In the genomic region with DNA sequence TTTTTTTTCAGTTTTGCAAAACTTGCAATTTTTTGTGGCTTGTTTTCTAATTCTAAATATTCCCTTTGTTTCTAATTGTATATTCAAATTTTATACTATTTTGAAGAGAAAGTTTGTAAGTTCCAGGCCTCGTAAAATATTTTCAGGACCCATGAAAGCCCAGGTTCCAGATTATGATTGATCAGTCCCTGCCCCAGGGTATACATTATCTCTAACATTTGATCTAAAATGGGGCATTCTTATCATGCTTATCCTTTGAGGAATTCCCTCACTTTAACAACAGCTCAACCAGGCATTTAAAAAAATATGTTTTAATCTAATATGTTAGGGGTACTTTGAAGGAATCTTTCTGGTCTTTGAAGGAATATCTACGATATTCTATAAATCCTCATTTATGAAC, we compare ENCODE assay signal across 2 cellular contexts.
TF ChIP-seq lines count a peak whose summit lies in the region.

No MANE protein-coding gene starts in this region.

TF ChIP-seq in liver, 16 proteins besides CTCF, POLR2A, EP300 and RAD21:
- no peak for TF ChIP-seq HNF4A (conservative IDR thresholded peaks at IDR 0.05)
- TF ChIP-seq JUND (IDR thresholded peaks at IDR 0.05) = no peak
- TF ChIP-seq YY1 (IDR thresholded peaks at IDR 0.05) = no peak
- no peak for TF ChIP-seq RXRA (IDR thresholded peaks at IDR 0.05)

TF ChIP-seq in HepG2, 621 proteins besides CTCF, POLR2A, EP300 and RAD21:
- no peak for TF ChIP-seq REL (CRISPR knock-in tag; conservative IDR thresholded peaks at IDR 0.05)
- TF ChIP-seq THYN1 (CRISPR knock-in tag; IDR thresholded peaks at IDR 0.05; ENCODE audit: borderline replicate concordance, low read depth) = no peak
- no peak for TF ChIP-seq ZNF138 (CRISPR knock-in tag; IDR thresholded peaks at IDR 0.05; ENCODE audit: low read depth)
- no peak for TF ChIP-seq MBD4 (IDR thresholded peaks at IDR 0.05; ENCODE audit: borderline replicate concordance, low read length)
- no peak for TF ChIP-seq BRCA1 (CRISPR knock-in tag; IDR thresholded peaks at IDR 0.05)
- no peak for TF ChIP-seq ZBTB10 (CRISPR knock-in tag; IDR thresholded peaks at IDR 0.05; ENCODE audit: borderline replicate concordance)
- no peak for TF ChIP-seq ZNF414 (CRISPR knock-in tag; IDR thresholded peaks at IDR 0.05)
- TF ChIP-seq RAD51 (IDR thresholded peaks at IDR 0.05; ENCODE audit: borderline replicate concordance) = no peak
- no peak for TF ChIP-seq ZFX (CRISPR knock-in tag; IDR thresholded peaks at IDR 0.05; ENCODE audit: low read depth)
- TF ChIP-seq ZNF792 (CRISPR knock-in tag; IDR thresholded peaks at IDR 0.05) = no peak
- TF ChIP-seq NFRKB (IDR thresholded peaks at IDR 0.05) = no peak
- TF ChIP-seq CENPX (CRISPR knock-in tag; IDR thresholded peaks at IDR 0.05) = no peak
- no peak for TF ChIP-seq ZNF577 (CRISPR knock-in tag; IDR thresholded peaks at IDR 0.05; ENCODE audit: borderline replicate concordance, low read depth)
- TF ChIP-seq ZNF747 (CRISPR knock-in tag; IDR thresholded peaks at IDR 0.05; ENCODE audit: borderline replicate concordance) = no peak
